ENCODE assay signal across 3 cellular contexts in the genomic region with DNA sequence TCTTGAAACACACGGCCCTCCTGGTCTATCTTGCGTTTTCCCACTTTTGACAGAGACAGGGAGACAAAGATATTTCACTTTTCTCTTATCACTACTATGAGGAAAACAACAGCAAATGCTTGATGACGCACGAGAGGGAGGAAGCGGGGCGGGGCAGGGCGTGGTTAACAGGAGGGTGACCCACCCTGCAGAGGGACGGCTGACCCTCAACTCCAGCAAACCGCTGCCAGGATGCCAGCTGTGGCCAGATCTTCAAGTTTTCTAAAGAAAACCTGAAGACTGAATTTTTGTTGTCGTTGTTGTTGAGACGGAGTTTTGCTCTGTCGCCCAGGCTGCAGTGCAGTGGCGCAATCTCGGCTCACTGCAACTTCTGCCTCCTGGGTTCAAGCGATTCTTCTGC. TPM values are rescaled to one million over a fixed set of nuclear protein-coding genes. Genes with fewer than 3 reads are reported as not detected.
"Had no signal": no experiment of that assay in that cellular context is flagged by ENCODE, and none has a peak within 500 bp of the region (broad histone marks: within the 10 kb centered on the region; RNA-seq: fewer than 3 reads in every experiment).

No MANE protein-coding gene starts in this region.

RNA-seq across cellular contexts. Expression of gene NCF1, which starts 24.4 kb away (rescaled TPM):
- total RNA-seq: M059J, SJSA1 had no signal
- polyA plus RNA-seq: SK-N-SH had no signal
